ENCODE assay signal across 8 cellular contexts in the genomic region with DNA sequence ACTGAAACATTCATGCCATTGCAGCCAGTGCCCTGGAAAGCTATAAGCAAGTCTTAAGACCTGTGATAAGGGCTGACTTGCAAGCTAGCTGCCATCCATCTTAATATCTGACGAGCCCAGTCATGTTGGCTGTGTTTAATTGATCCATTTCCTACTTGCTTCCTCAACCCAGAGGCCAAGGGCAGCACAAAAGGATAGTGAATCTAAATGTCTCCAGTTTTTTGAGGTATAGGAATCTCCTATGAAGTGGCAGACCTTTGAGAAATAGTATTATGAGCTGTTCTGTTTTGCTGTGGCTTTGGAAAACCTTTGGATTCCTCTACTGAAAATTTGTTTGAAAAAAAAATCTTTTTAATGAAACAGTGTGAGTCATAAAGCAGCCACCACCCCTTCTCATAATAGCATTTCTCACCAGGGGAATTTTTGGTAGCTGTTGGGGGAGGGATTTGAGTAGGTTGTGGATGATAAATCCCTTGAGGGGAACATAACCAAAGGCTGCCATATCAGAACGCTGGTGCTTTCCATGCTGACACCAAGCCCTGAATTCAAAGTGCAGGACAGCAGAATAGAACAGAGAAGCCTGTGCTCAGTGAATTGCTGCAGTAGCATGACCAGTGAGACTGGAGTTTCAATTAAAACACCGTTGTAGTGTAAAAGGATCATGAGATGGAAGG. TPM values are rescaled to one million over a fixed set of nuclear protein-coding genes. Genes with fewer than 3 reads are reported as not detected.
DNase-seq lines count a peak whose midpoint lies in the region; ATAC-seq, FAIRE-seq and TF ChIP-seq lines count a peak whose summit lies in the region.

No MANE protein-coding gene starts in this region.

- H3K27me3 ChIP-seq in DOHH2 (ENCODE audit: control insufficient read depth, low read length) (no peaks in the 10 kb centered on the region), foreskin keratinocyte (no peaks in the 10 kb centered on the region), skeletal muscle satellite cell (ENCODE audit: control insufficient read depth, insufficient read depth, low read length) (no peaks in the 10 kb centered on the region)

- FAIRE-seq in HTR-8/SVneo (lab: Jason Lieb, UNC), result peak; percentile 66

- H4K20me1 ChIP-seq in DOHH2 (ENCODE audit: control insufficient read depth, insufficient read depth, low read depth, low read length), result no peaks in the 10 kb centered on the region

- H3K4me2 ChIP-seq in DOHH2 (ENCODE audit: low read length) (peak overlapping the region; percentile 37), skeletal muscle satellite cell (ENCODE audit: low read length) (peak overlapping the region; percentile 77)

- H3K36me3 ChIP-seq in DOHH2 (ENCODE audit: control insufficient read depth, low read length) (no peaks in the 10 kb centered on the region), skeletal muscle satellite cell (ENCODE audit: insufficient read depth, low read length) (peaks cover 3% of the 10 kb centered on the region)

- no peaks in the 10 kb centered on the region; the same call in 1 of the 2 replicates for H3F3A ChIP-seq in DOHH2 (ENCODE audit: control insufficient read depth, insufficient read depth)

- ATAC-seq in GM21423 (IDR thresholded peaks at IDR 0.05; ENCODE audit: unreplicated experiment) (peak; percentile 67), foreskin keratinocyte (peak; percentile 98)

- DNase-seq in HTR-8/SVneo (ENCODE audit: insufficient read length, low spot score), result peak; percentile 69
- DNase-seq in activated T-cell treated with anti-CD3 and anti-CD28 coated beads, Interleukin-2, amount 50 U/mL, for 1 hour, result peak; percentile 20
- peak; percentile 91 to 96 for DNase-seq in foreskin keratinocyte
- no peak for DNase-seq in T-helper 9 cell
- no peak for DNase-seq in DMS153 treated with DMSO at 0.1 percent for 48 hours (lab: John Stamatoyannopoulos, UW; ENCODE audit: unreplicated experiment)

- H3K27ac ChIP-seq in DOHH2 (ENCODE audit: low read depth, low read length), result no peak overlapping the region
- peak overlapping the region; percentile 89 for H3K27ac ChIP-seq in foreskin keratinocyte

- H3K4me3 ChIP-seq in DOHH2 (ENCODE audit: low read length), result no peak overlapping the region
- H3K4me3 ChIP-seq in skeletal muscle satellite cell (ENCODE audit: low read length), result peak overlapping the region; percentile 54

- H3K4me1 ChIP-seq in DOHH2 (ENCODE audit: control insufficient read depth, low read length) (peaks cover 20% of the 10 kb centered on the region), foreskin keratinocyte (peaks cover 22% of the 10 kb centered on the region), skeletal muscle satellite cell (ENCODE audit: control insufficient read depth, insufficient read depth, low read length) (peaks cover 31% of the 10 kb centered on the region)

- TF ChIP-seq CTCF in DOHH2 (IDR thresholded peaks at IDR 0.05; ENCODE audit: low read depth, low read length, poor library complexity, severe bottlenecking) (no peak), foreskin keratinocyte (conservative IDR thresholded peaks at IDR 0.05) (no peak)

- H3K79me2 ChIP-seq in DOHH2 (ENCODE audit: control insufficient read depth, low read length), result peaks cover 15% of the 10 kb centered on the region

- H3K9ac ChIP-seq in skeletal muscle satellite cell (ENCODE audit: low read depth, low read length), result peak overlapping the region; percentile 59

- no peaks in the 10 kb centered on the region for H3K9me2 ChIP-seq in DOHH2 (replicated peaks; ENCODE audit: control insufficient read depth, low read length)

- H3K9me3 ChIP-seq in DOHH2 (ENCODE audit: control insufficient read depth, insufficient read depth, low read length), result no peaks in the 10 kb centered on the region
- no peaks in the 10 kb centered on the region for H3K9me3 ChIP-seq in skeletal muscle satellite cell (replicated peaks; ENCODE audit: low read length)

RNA-seq across cellular contexts. Expression of a gene that starts 12.9 kb away (rescaled TPM):
- 17.4 and 18.5 TPM in 2 replicates for total RNA-seq in foreskin keratinocyte
- 22.2 and 22.8 TPM in 2 replicates for polyA plus RNA-seq in foreskin keratinocyte
- 14.4 and 19.5 TPM in 2 replicates for total RNA-seq in skeletal muscle satellite cell (2012; rRNA removed)

RNA-seq across cellular contexts. Expression of a gene that starts 26.8 kb away (rescaled TPM):
- 22.7 and 23.8 TPM in 2 replicates for total RNA-seq in foreskin keratinocyte
- 17.6 and 19.7 TPM in 2 replicates for polyA plus RNA-seq in foreskin keratinocyte
- 10.9 and 15.5 TPM in 2 replicates for total RNA-seq in skeletal muscle satellite cell (2012; rRNA removed)

Comparison
In these comparisons a context has a peak if more than half of its experiments do, and no peak if none do; other contexts are left out.
1. DNase-seq: peak in HTR-8/SVneo (single experiment), activated T-cell treated with anti-CD3 and anti-CD28 coated beads, Interleukin-2, amount 50 U/mL, for 1 hour (single experiment) and foreskin keratinocyte (2 of 2); none in T-helper 9 cell (single experiment) and DMS153 treated with DMSO at 0.1 percent for 48 hours (single experiment).